ENCODE assay signal across 12 cellular contexts in genomic region chr3:151230644-151231043, GRCh38. TPM values are rescaled to one million over a fixed set of nuclear protein-coding genes. Genes with fewer than 3 reads are reported as not detected.
DNase-seq lines count a peak whose midpoint lies in the region; ATAC-seq and TF ChIP-seq lines count a peak whose summit lies in the region.
"Had no signal": no experiment of that assay in that cellular context is flagged by ENCODE, and none has a peak within 500 bp of the region (broad histone marks: within the 10 kb centered on the region; RNA-seq: fewer than 3 reads in every experiment).

No MANE protein-coding gene starts in this region.

- intact Hi-C loops in heart left ventricle (cut with DNase I) = no loop called here
- intact Hi-C loops in right cardiac atrium (cut with DNase I) = loop anchor here in 1 of 4 donors (5.0 kb wide), 1 partner anchor 47 kb away; the partner anchor contains the start of gene P2RY14
- intact Hi-C loops in stomach (cut with DNase I; ENCODE audit: low total_unique reads) = no loop called here

- H3K4me1 Mint-ChIP-seq in T-helper 17 cell = peaks cover 37% of the 10 kb centered on the region

- H3K27ac Mint-ChIP-seq in T-helper 17 cell = peak overlapping the region; percentile 95

- H3K27ac ChIP-seq in heart left ventricle (peak overlapping the region in 8 of 12 donors; percentile 3 to 50 (median 24)), right cardiac atrium (ENCODE audit: low read length) (no peak overlapping the region), stomach (peak overlapping the region in 3 of 5 donors; percentile 31 to 78 (median 64)), SK-N-SH (ENCODE audit: low read depth in 2 of 2, low read length in 1 of 2) (no peak overlapping the region)
- H3K27ac ChIP-seq: C4-2B, suprapubic skin had no signal

- POLR2A ChIA-PET in SK-N-SH (lab: Yijun Ruan, JAX) = no interaction called here

- ATAC-seq in heart left ventricle (no peak), right cardiac atrium (no peak), HG02973 (IDR thresholded peaks at IDR 0.05; ENCODE audit: unreplicated experiment) (peak; percentile 62), T-helper 17 cell (no peak), HG02884 (IDR thresholded peaks at IDR 0.05; ENCODE audit: unreplicated experiment) (no peak), HG03469 (IDR thresholded peaks at IDR 0.05; ENCODE audit: unreplicated experiment) (no peak)

- H3K4me3 Mint-ChIP-seq in T-helper 17 cell = peak overlapping the region; percentile 72

- H3K9me2 ChIP-seq in SK-N-SH = no peaks in the 10 kb centered on the region

- no peaks in the 10 kb centered on the region for H3K27me3 Mint-ChIP-seq in T-helper 17 cell

- no peak for TF ChIP-seq EP300 in stomach (IDR thresholded peaks at IDR 0.05)
- TF ChIP-seq EP300 in SK-N-SH (IDR thresholded peaks at IDR 0.05; ENCODE audit: borderline replicate concordance in 1 of 2, low read depth in 1 of 2, low read length in 1 of 2) = no peak

- H3K4me1 ChIP-seq in heart left ventricle (peaks cover 0 to 46% (median 14%) of the 10 kb centered on the region in 12 donors), right cardiac atrium (ENCODE audit: control insufficient read depth, insufficient read depth, low read length) (no peaks in the 10 kb centered on the region), stomach (peaks cover 4 to 64% (median 34%) of the 10 kb centered on the region in 4 donors), SK-N-SH (ENCODE audit: control insufficient read depth in 1 of 2, insufficient read depth in 2 of 2, low read depth in 1 of 2, low read length in 1 of 2) (peaks cover 0 to 3% of the 10 kb centered on the region in 2 experiments; a peak in 1 of 4 replicates)

- H3K4me3 ChIP-seq in heart left ventricle = peak overlapping the region in 2 of 12 donors; percentile 2 to 10
- no peak overlapping the region for H3K4me3 ChIP-seq in right cardiac atrium (ENCODE audit: low read length)
- no peak overlapping the region for H3K4me3 ChIP-seq in stomach
- H3K4me3 ChIP-seq in SK-N-SH (ENCODE audit: low read depth in 2 of 2, low read length in 1 of 2) = no peak overlapping the region
- H3K4me3 ChIP-seq: suprapubic skin had no signal

- DNase-seq in heart left ventricle (no peak), right cardiac atrium (no peak), T-helper 17 cell (no peak), stomach (no peak), SK-N-SH (no peak)
- DNase-seq: NCI-H524 treated with DMSO at 0.1 percent for 48 hours had no signal

- 44 to 57% (median 48%) methylated on average over 4 of the region's 4 CpGs for WGBS in heart left ventricle, 4 donors
- WGBS in right cardiac atrium = 44% methylated on average over 4 of the region's 4 CpGs
- WGBS in stomach, 5 donors = 38 to 63% (median 45%) methylated on average over 4 of the region's 4 CpGs
- WGBS in SK-N-SH (ENCODE audit: low lambda C conversion rate) = 40% methylated on average over 4 of the region's 4 CpGs

- no peak overlapping the region for H3K4me2 ChIP-seq in SK-N-SH

- no peak for TF ChIP-seq RAD21 in SK-N-SH (IDR thresholded peaks at IDR 0.05; ENCODE audit: low read length)

- H3K9me3 ChIP-seq in heart left ventricle (no peaks in the 10 kb centered on the region), right cardiac atrium (ENCODE audit: control insufficient read depth, low read length) (no peaks in the 10 kb centered on the region), T-helper 17 cell (ENCODE audit: control insufficient read depth, low read length, poor library complexity, severe bottlenecking) (no peaks in the 10 kb centered on the region), stomach (no peaks in the 10 kb centered on the region), SK-N-SH (no peaks in the 10 kb centered on the region)
- H3K9me3 ChIP-seq: suprapubic skin had no signal

- CTCF ChIA-PET in SK-N-SH (lab: Yijun Ruan, JAX) = interaction anchor here (1.1 to 7.4 kb wide), 2 partner anchors 48 to 52 kb away, joined by 3 to 63 read pairs; partner anchors contain the start of gene P2RY14

- no peak overlapping the region for H2AFZ ChIP-seq in SK-N-SH (ENCODE audit: low read depth)

- H3F3A ChIP-seq in SK-N-SH (replicated peaks; ENCODE audit: insufficient read depth) = no peaks in the 10 kb centered on the region

- TF ChIP-seq CTCF in heart left ventricle (IDR thresholded peaks at IDR 0.05) (no peak), stomach (IDR thresholded peaks at IDR 0.05) (no peak), SK-N-SH (IDR thresholded peaks at IDR 0.05) (no peak)

- no peaks in the 10 kb centered on the region for H3K79me2 ChIP-seq in SK-N-SH (ENCODE audit: insufficient read depth)

- peaks cover 3% of the 10 kb centered on the region for H3K36me3 Mint-ChIP-seq in T-helper 17 cell (ENCODE audit: low read depth)

- no peak overlapping the region for H3K9ac ChIP-seq in SK-N-SH

- H3K36me3 ChIP-seq in heart left ventricle (no peaks in the 10 kb centered on the region), stomach (no peaks in the 10 kb centered on the region), SK-N-SH (replicated peaks in 1 of 2; ENCODE audit: control insufficient read depth in 1 of 2, insufficient read depth in 2 of 2, low read length in 1 of 2) (no peaks in the 10 kb centered on the region)
- H3K36me3 ChIP-seq: suprapubic skin had no signal

- H3K27me3 ChIP-seq in heart left ventricle (no peaks in the 10 kb centered on the region), right cardiac atrium (ENCODE audit: control insufficient read depth, insufficient read depth) (no peaks in the 10 kb centered on the region), stomach (no peaks in the 10 kb centered on the region), SK-N-SH (ENCODE audit: insufficient read depth) (no peaks in the 10 kb centered on the region)
- H3K27me3 ChIP-seq: suprapubic skin had no signal

- TF ChIP-seq POLR2A in heart left ventricle (IDR thresholded peaks at IDR 0.05) (no peak), stomach (IDR thresholded peaks at IDR 0.05) (no peak)

- H4K20me1 ChIP-seq in SK-N-SH (ENCODE audit: insufficient read depth) = no peaks in the 10 kb centered on the region

TF ChIP-seq in SK-N-SH, 30 proteins besides CTCF, POLR2A, EP300 and RAD21:
- TF ChIP-seq SMC3 (IDR thresholded peaks at IDR 0.05; ENCODE audit: low read depth, low read length) (no peak), EZH2phosphoT487 (IDR thresholded peaks at IDR 0.05; ENCODE audit: borderline replicate concordance, low read depth) (no peak), CHD2 (IDR thresholded peaks at IDR 0.05; ENCODE audit: low read length, partially characterized antibody) (no peak), NRF1 (IDR thresholded peaks at IDR 0.05; ENCODE audit: low read depth, low read length) (no peak), NFIC (IDR thresholded peaks at IDR 0.05; ENCODE audit: borderline replicate concordance) (no peak), FOXJ3 (CRISPR knock-in tag; IDR thresholded peaks at IDR 0.05) (no peak), TEAD4 (IDR thresholded peaks at IDR 0.05; ENCODE audit: borderline replicate concordance, insufficient read depth) (no peak)
- TF ChIP-seq, protein P1, sequence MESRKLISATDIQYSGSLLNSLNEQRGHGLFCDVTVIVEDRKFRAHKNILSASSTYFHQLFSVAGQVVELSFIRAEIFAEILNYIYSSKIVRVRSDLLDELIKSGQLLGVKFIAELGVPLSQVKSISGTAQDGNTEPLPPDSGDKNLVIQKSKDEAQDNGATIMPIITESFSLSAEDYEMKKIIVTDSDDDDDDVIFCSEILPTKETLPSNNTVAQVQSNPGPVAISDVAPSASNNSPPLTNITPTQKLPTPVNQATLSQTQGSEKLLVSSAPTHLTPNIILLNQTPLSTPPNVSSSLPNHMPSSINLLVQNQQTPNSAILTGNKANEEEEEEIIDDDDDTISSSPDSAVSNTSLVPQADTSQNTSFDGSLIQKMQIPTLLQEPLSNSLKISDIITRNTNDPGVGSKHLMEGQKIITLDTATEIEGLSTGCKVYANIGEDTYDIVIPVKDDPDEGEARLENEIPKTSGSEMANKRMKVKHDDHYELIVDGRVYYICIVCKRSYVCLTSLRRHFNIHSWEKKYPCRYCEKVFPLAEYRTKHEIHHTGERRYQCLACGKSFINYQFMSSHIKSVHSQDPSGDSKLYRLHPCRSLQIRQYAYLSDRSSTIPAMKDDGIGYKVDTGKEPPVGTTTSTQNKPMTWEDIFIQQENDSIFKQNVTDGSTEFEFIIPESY (IDR thresholded peaks at IDR 0.05; ENCODE audit: borderline replicate concordance, low read depth) = no peak

RNA-seq across cellular contexts. Expression of gene GPR171, which starts 27.6 kb away (rescaled TPM):
- total RNA-seq in heart left ventricle (1 to 10 TPM in 1 of 9 donors, under 1 TPM in 3, not detected in 5; 0.33 to 2.1 (median 0.42) TPM), right cardiac atrium (under 1 TPM in 3 of 4 donors, not detected in 1; 0.20 to 0.50 (median 0.39) TPM), T-helper 17 cell (10 to 100 TPM; 20.7 to 33.8 TPM), stomach (10 to 100 TPM in 3 of 5 donors, under 1 TPM in 1, not detected in 1; 0.73 to 37.5 (median 20.5) TPM)
- polyA plus RNA-seq in heart left ventricle (under 1 TPM; 0.18 to 0.19 TPM), right cardiac atrium (0.34 TPM), stomach (1 to 10 TPM in 2 of 3 donors, under 1 TPM in 1; 0.44 to 1.4 (median 1.3) TPM), SK-N-SH (2012; rRNA removed) (not detected in 2 replicates)
- not detected in 2 replicates for polyA plus RNA-seq in SK-N-SH (2012; cell fraction: cytosol; rRNA removed)
- not detected in 2 replicates for polyA plus RNA-seq in SK-N-SH (2012; cell fraction: nucleus; rRNA removed)
- total RNA-seq: fibroblast of villous mesenchyme had no signal

RNA-seq across cellular contexts. Expression of gene P2RY14, which starts 47.7 kb away (rescaled TPM):
- 1 to 10 TPM; 1.9 to 8.4 (median 4.1) TPM for total RNA-seq in heart left ventricle
- 1 to 10 TPM in 1 of 2 donors, under 1 TPM in 1; 0.75 to 2.9 TPM for polyA plus RNA-seq in heart left ventricle
- total RNA-seq in right cardiac atrium = 1 to 10 TPM in 3 of 4 donors, under 1 TPM in 1; 0.39 to 1.3 (median 1.2) TPM
- polyA plus RNA-seq in right cardiac atrium = 1.9 TPM
- total RNA-seq in T-helper 17 cell = under 1 TPM; 0.26 to 0.90 TPM
- 10 to 100 TPM in 3 of 5 donors, 1 to 10 TPM in 2; 1.7 to 43.2 (median 11.6) TPM for total RNA-seq in stomach
- 1 to 10 TPM; 4.8 to 8.6 (median 8.6) TPM for polyA plus RNA-seq in stomach
- polyA plus RNA-seq in SK-N-SH (2012; rRNA removed) = not detected in 2 replicates
- polyA plus RNA-seq in SK-N-SH (2012; cell fraction: cytosol; rRNA removed) = not detected in 2 replicates
- not detected in 2 replicates for polyA plus RNA-seq in SK-N-SH (2012; cell fraction: nucleus; rRNA removed)
- total RNA-seq: fibroblast of villous mesenchyme had no signal

Comparison
In these comparisons a context has a peak if more than half of its experiments do, and no peak if none do; other contexts are left out.
1. H3K27ac ChIP-seq: peak in heart left ventricle (8 of 12) and stomach (3 of 5); none in right cardiac atrium (single experiment) and SK-N-SH (0 of 2).